Comparison of ENCODE assay signal across 8 cellular contexts in genomic region chr5:176360894-176361436, GRCh38. TPM values are rescaled to one million over a fixed set of nuclear protein-coding genes. Genes with fewer than 3 reads are reported as not detected.
DNase-seq lines count a peak whose midpoint lies in the region; ATAC-seq and TF ChIP-seq lines count a peak whose summit lies in the region.

No MANE protein-coding gene starts in this region.

- H3K79me2 ChIP-seq in OCI-LY1 (ENCODE audit: insufficient read depth, low read length) = peaks cover 8% of the 10 kb centered on the region; the same call in 1 of the 2 replicates

- 3 to 4% methylated on average over 24 to 27 of the region's 27 CpGs for WGBS in ectodermal cell, 2 experiments

- H3K36me3 ChIP-seq in OCI-LY1 (ENCODE audit: insufficient read depth, low read length) (peaks cover 31% of the 10 kb centered on the region), ectodermal cell (ENCODE audit: control insufficient read depth, insufficient read depth, low read length) (peaks cover 7% of the 10 kb centered on the region), mucosa of descending colon (ENCODE audit: low read depth) (no peaks in the 10 kb centered on the region)

- H3K4me3 ChIP-seq in OCI-LY1 (ENCODE audit: low read depth, low read length, poor library complexity, severe bottlenecking) = peak overlapping the region; percentile 86
- H3K4me3 ChIP-seq in ectodermal cell (ENCODE audit: insufficient read depth, low read depth, low read length) = peak overlapping the region; percentile 99
- H3K4me3 ChIP-seq in mucosa of descending colon = peak overlapping the region; percentile 56

- no peaks in the 10 kb centered on the region for H3K9me2 ChIP-seq in OCI-LY1 (ENCODE audit: low read depth, low read length)

- H3K9me3 ChIP-seq in OCI-LY1 (ENCODE audit: low read length) (no peaks in the 10 kb centered on the region), ectodermal cell (ENCODE audit: control insufficient read depth, low read length) (no peaks in the 10 kb centered on the region), mucosa of descending colon (no peaks in the 10 kb centered on the region)

- H3K27ac ChIP-seq in OCI-LY1 (ENCODE audit: low read depth, low read length, poor library complexity, severe bottlenecking) (peak overlapping the region; percentile 13), ectodermal cell (ENCODE audit: insufficient read depth, low read depth, low read length, poor library complexity, severe bottlenecking) (peak overlapping the region; percentile 72)

- peak overlapping the region; percentile 84 for H3K9ac ChIP-seq in OCI-LY1 (ENCODE audit: low read length)

- ATAC-seq in mucosa of descending colon (peak; percentile 33), GM19395 (IDR thresholded peaks at IDR 0.05; ENCODE audit: unreplicated experiment) (no peak)

- H3K27me3 ChIP-seq in OCI-LY1 (ENCODE audit: insufficient read depth, low read length) (no peaks in the 10 kb centered on the region), ectodermal cell (ENCODE audit: control insufficient read depth, insufficient read depth, low read length, poor library complexity, severe bottlenecking) (peaks cover 44% of the 10 kb centered on the region)

- H3K4me1 ChIP-seq in OCI-LY1 (ENCODE audit: insufficient read depth, low read length, severe bottlenecking) (peaks cover 15% of the 10 kb centered on the region), ectodermal cell (ENCODE audit: control insufficient read depth, insufficient read depth, low read length) (no peaks in the 10 kb centered on the region), mucosa of descending colon (ENCODE audit: low read depth) (peaks cover 11% of the 10 kb centered on the region)

- intact Hi-C loops in mucosa of descending colon (cut with DNase I, micrococcal nuclease) = no loop called here

- peak; percentile 7 for DNase-seq in activated CD4-positive, alpha-beta T cell treated with anti-CD3 and anti-CD28 coated beads, Interleukin-2, amount 50 U/mL, for 1 hour
- no peak for DNase-seq in activated CD4-positive, alpha-beta T cell treated with anti-CD3 and anti-CD28 coated beads for 1 hour
- DNase-seq in mucosa of descending colon (peak in 2 of 3 donors; percentile 33 to 64), DMS114 treated with DMSO at 0.1 percent for 48 hours (lab: John Stamatoyannopoulos, UW; ENCODE audit: unreplicated experiment) (no peak), COLO668 (lab: John Stamatoyannopoulos, UW; ENCODE audit: unreplicated experiment) (no peak)

- no peaks in the 10 kb centered on the region for H3F3A ChIP-seq in OCI-LY1 (ENCODE audit: insufficient read depth, low read length)

- H3K4me2 ChIP-seq in OCI-LY1 (ENCODE audit: low read length) = peak overlapping the region; percentile 94

- no peak overlapping the region for H2AFZ ChIP-seq in OCI-LY1 (ENCODE audit: low read length)

- TF ChIP-seq CTCF in OCI-LY1 (IDR thresholded peaks at IDR 0.05; ENCODE audit: low read length) (no peak), mucosa of descending colon (IDR thresholded peaks at IDR 0.05) (no peak)

- H4K20me1 ChIP-seq in OCI-LY1 (ENCODE audit: insufficient read depth, low read length) = no peaks in the 10 kb centered on the region

RNA-seq across cellular contexts. Expression of gene KIAA1191, which starts 0.6 kb away (rescaled TPM):
- polyA plus RNA-seq in ectodermal cell (2013, experiment 1 of 4) = 145 TPM
- 160 TPM for polyA plus RNA-seq in ectodermal cell (2013, experiment 2 of 4)
- polyA plus RNA-seq in ectodermal cell (2013, experiment 3 of 4) = 121 TPM
- 134 TPM for polyA plus RNA-seq in ectodermal cell (2013, experiment 4 of 4)
- total RNA-seq in mucosa of descending colon = 100 to 1,000 TPM in 2 of 3 donors, 10 to 100 TPM in 1; 63.4 to 106 (median 104) TPM

RNA-seq across cellular contexts. Expression of gene ARL10, which starts 4.3 kb away (rescaled TPM):
- polyA plus RNA-seq in ectodermal cell (2013, experiment 1 of 4) = 14.5 TPM
- 17.8 TPM for polyA plus RNA-seq in ectodermal cell (2013, experiment 2 of 4)
- 10.2 TPM for polyA plus RNA-seq in ectodermal cell (2013, experiment 3 of 4)
- 12.6 TPM for polyA plus RNA-seq in ectodermal cell (2013, experiment 4 of 4)
- total RNA-seq in mucosa of descending colon = 10 to 100 TPM in 1 of 3 donors, 1 to 10 TPM in 2; 2.1 to 12.2 (median 2.3) TPM

RNA-seq across cellular contexts. Expression of gene NOP16, which starts 27.4 kb away (rescaled TPM):
- polyA plus RNA-seq in ectodermal cell (2013, experiment 1 of 4) = 24.5 TPM
- 25.2 TPM for polyA plus RNA-seq in ectodermal cell (2013, experiment 2 of 4)
- polyA plus RNA-seq in ectodermal cell (2013, experiment 3 of 4) = 22.5 TPM
- 23.6 TPM for polyA plus RNA-seq in ectodermal cell (2013, experiment 4 of 4)
- total RNA-seq in mucosa of descending colon = 10 to 100 TPM; 17.0 to 22.9 (median 18.4) TPM

RNA-seq across cellular contexts. Expression of gene HIGD2A, which starts 27.6 kb away (rescaled TPM):
- polyA plus RNA-seq in ectodermal cell (2013, experiment 1 of 4) = 114 TPM
- 123 TPM for polyA plus RNA-seq in ectodermal cell (2013, experiment 2 of 4)
- polyA plus RNA-seq in ectodermal cell (2013, experiment 3 of 4) = 136 TPM
- 144 TPM for polyA plus RNA-seq in ectodermal cell (2013, experiment 4 of 4)
- 100 to 1,000 TPM; 186 to 257 (median 198) TPM for total RNA-seq in mucosa of descending colon

RNA-seq across cellular contexts. Expression of gene CLTB, which starts 55.4 kb away (rescaled TPM):
- 27.5 TPM for polyA plus RNA-seq in ectodermal cell (2013, experiment 1 of 4)
- polyA plus RNA-seq in ectodermal cell (2013, experiment 2 of 4) = 25.1 TPM
- polyA plus RNA-seq in ectodermal cell (2013, experiment 3 of 4) = 26.1 TPM
- polyA plus RNA-seq in ectodermal cell (2013, experiment 4 of 4) = 25.5 TPM
- total RNA-seq in mucosa of descending colon = 100 to 1,000 TPM; 144 to 234 (median 199) TPM

Comparison
In these comparisons a context has a peak if more than half of its experiments do, and no peak if none do; other contexts are left out.
1. DNase-seq: peak in activated CD4-positive, alpha-beta T cell treated with anti-CD3 and anti-CD28 coated beads, Interleukin-2, amount 50 U/mL, for 1 hour (single experiment) and mucosa of descending colon (2 of 3); none in activated CD4-positive, alpha-beta T cell treated with anti-CD3 and anti-CD28 coated beads for 1 hour (single experiment), DMS114 treated with DMSO at 0.1 percent for 48 hours (single experiment) and COLO668 (single experiment).
2. Peak in every context shown above with its lines, with median percentiles within 50 percentile points of each other: H3K4me3 ChIP-seq.